In the genomic region with DNA sequence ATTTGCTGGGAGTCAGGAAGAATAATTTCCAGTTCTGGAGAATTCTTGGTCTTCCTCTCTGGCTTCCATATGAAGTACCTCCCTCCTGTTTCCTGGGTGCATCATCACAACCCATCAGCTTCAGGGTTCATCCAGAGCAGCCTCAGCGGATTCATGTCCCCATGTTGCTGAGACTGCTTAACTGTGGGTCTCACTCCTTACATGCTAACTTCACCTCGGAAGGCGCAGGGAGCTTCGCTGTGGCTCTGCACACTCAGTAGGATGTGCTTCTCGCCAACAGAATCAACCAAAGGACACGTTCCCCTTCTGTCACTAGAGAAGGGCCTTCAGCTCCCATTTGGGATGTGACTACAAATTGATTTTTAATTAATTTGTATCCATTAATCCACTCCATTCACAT, we compare ENCODE assay signal across 20 cellular contexts. TPM values are rescaled to one million over a fixed set of nuclear protein-coding genes. Genes with fewer than 3 reads are reported as not detected.
DNase-seq lines count a peak whose midpoint lies in the region; ATAC-seq, FAIRE-seq and TF ChIP-seq lines count a peak whose summit lies in the region.
"Had no signal": no experiment of that assay in that cellular context is flagged by ENCODE, and none has a peak within 500 bp of the region (broad histone marks: within the 10 kb centered on the region; RNA-seq: fewer than 3 reads in every experiment).

No MANE protein-coding gene starts in this region.

- no peak overlapping the region for H3K4me3 Mint-ChIP-seq in activated CD8-positive, alpha-beta memory T cell treated with anti-CD3 and anti-CD28 coated beads, Interleukin-2, amount 10 ng/mL, durations not matched to agents 7 days and 5 days
- H3K4me3 Mint-ChIP-seq: CD4-positive, alpha-beta memory T cell had no signal

- H4K20me1 ChIP-seq in BLaER1 = no peaks in the 10 kb centered on the region

- H3K36me3 Mint-ChIP-seq in activated CD8-positive, alpha-beta memory T cell treated with anti-CD3 and anti-CD28 coated beads, Interleukin-2, amount 10 ng/mL, durations not matched to agents 7 days and 5 days = no peaks in the 10 kb centered on the region
- H3K36me3 Mint-ChIP-seq: CD4-positive, alpha-beta memory T cell had no signal

- H3K9ac ChIP-seq in BLaER1 (no peak overlapping the region), kidney (ENCODE audit: low read length in 2 of 2) (no peak overlapping the region)
- H3K9ac ChIP-seq: GM23248 had no signal

- H3K4me1 ChIP-seq in BLaER1 (peaks cover 73% of the 10 kb centered on the region), kidney (ENCODE audit: control insufficient read depth in 1 of 2, insufficient read depth in 1 of 2, low read depth in 1 of 2, low read length in 2 of 2) (no peaks in the 10 kb centered on the region)

- H3K27me3 Mint-ChIP-seq in activated CD8-positive, alpha-beta memory T cell treated with anti-CD3 and anti-CD28 coated beads, Interleukin-2, amount 10 ng/mL, durations not matched to agents 7 days and 5 days = no peaks in the 10 kb centered on the region
- H3K27me3 Mint-ChIP-seq: CD4-positive, alpha-beta memory T cell had no signal

- H3K4me3 ChIP-seq in BLaER1 (no peak overlapping the region), kidney (ENCODE audit: low read length in 2 of 2) (no peak overlapping the region)
- H3K4me3 ChIP-seq: GM23248 had no signal

- no peaks in the 10 kb centered on the region for H3K9me3 Mint-ChIP-seq in activated CD8-positive, alpha-beta memory T cell treated with anti-CD3 and anti-CD28 coated beads, Interleukin-2, amount 10 ng/mL, durations not matched to agents 7 days and 5 days (ENCODE audit: low read depth)

- FAIRE-seq in kidney (lab: Jason Lieb, UNC) = no peak
- FAIRE-seq: D721Med, H54 had no signal

- no peaks in the 10 kb centered on the region for H3K36me3 ChIP-seq in BLaER1
- H3K36me3 ChIP-seq in kidney (ENCODE audit: control insufficient read depth in 1 of 2, insufficient read depth in 2 of 2, low read length in 2 of 2) = no peaks in the 10 kb centered on the region

- TF ChIP-seq CTCF in kidney (IDR thresholded peaks at IDR 0.05; ENCODE audit: borderline replicate concordance, extremely low read depth, insufficient read depth) = no peak

- H3K4me1 Mint-ChIP-seq in activated CD8-positive, alpha-beta memory T cell treated with anti-CD3 and anti-CD28 coated beads, Interleukin-2, amount 10 ng/mL, durations not matched to agents 7 days and 5 days = peaks cover 5% of the 10 kb centered on the region

- H3K27ac Mint-ChIP-seq in activated CD8-positive, alpha-beta memory T cell treated with anti-CD3 and anti-CD28 coated beads, Interleukin-2, amount 10 ng/mL, durations not matched to agents 7 days and 5 days = no peak overlapping the region

- intact Hi-C loops in kidney (cut with DNase I) = no loop called here
- intact Hi-C loops in posterior vena cava (cut with DNase I) = no loop called here

- H3K9me3 ChIP-seq in BLaER1 (no peaks in the 10 kb centered on the region), kidney (ENCODE audit: control insufficient read depth in 1 of 2, low read length in 2 of 2) (no peaks in the 10 kb centered on the region)

- peak; percentile 26 for DNase-seq in activated CD8-positive, alpha-beta memory T cell treated with anti-CD3 and anti-CD28 coated beads for 24 hours
- DNase-seq in activated CD8-positive, alpha-beta memory T cell treated with anti-CD3 and anti-CD28 coated beads, Interleukin-2, amount 10 ng/mL, durations not matched to agents 7 days and 5 days = no peak
- DNase-seq in kidney (peak; percentile 22), posterior vena cava (ENCODE audit: low spot score) (peak; percentile 12), NCI-H187 (lab: John Stamatoyannopoulos, UW) (no peak)
- DNase-seq: 8988T; AML-193; CD4-positive, alpha-beta memory T cell; DMS153; DND-41; GDM1; GM23248; IMR-90 had no signal

- peak overlapping the region; percentile 97; the same call in 1 of the 2 replicates for H3K27ac ChIP-seq in BLaER1
- no peak overlapping the region for H3K27ac ChIP-seq in kidney (ENCODE audit: low read depth in 2 of 2, low read length in 2 of 2)
- H3K27ac ChIP-seq: C4-2B, GM23248 had no signal

- CTCF ChIA-PET in activated CD8-positive, alpha-beta memory T cell treated with anti-CD3 and anti-CD28 coated beads, Interleukin-2, amount 10 ng/mL, durations not matched to agents 7 days and 5 days (lab: Charles Lee) = interaction anchor here (1.3 kb wide), 1 partner anchor 15 kb away, joined by 3 read pairs; no protein-coding TSS in a partner anchor

- H3K4me2 ChIP-seq in BLaER1 = peak overlapping the region; percentile 79; the same call in 1 of the 2 replicates

- H3K27me3 ChIP-seq in BLaER1 = no peaks in the 10 kb centered on the region

- ATAC-seq in activated CD8-positive, alpha-beta memory T cell treated with anti-CD3 and anti-CD28 coated beads, Interleukin-2, amount 10 ng/mL, durations not matched to agents 7 days and 5 days = no peak
- ATAC-seq in HG03439 (IDR thresholded peaks at IDR 0.05; ENCODE audit: unreplicated experiment) = no peak
- no peak for ATAC-seq in GM19463 (IDR thresholded peaks at IDR 0.05; ENCODE audit: unreplicated experiment)
- ATAC-seq: HCT116 had no signal

RNA-seq across cellular contexts. Expression of a gene that starts 24.2 kb away (rescaled TPM):
- under 1 TPM; 0.26 to 0.63 TPM for total RNA-seq in activated CD8-positive, alpha-beta memory T cell treated with anti-CD3 and anti-CD28 coated beads, Interleukin-2, amount 10 ng/mL, durations not matched to agents 7 days and 5 days
- total RNA-seq in kidney = 4.6 TPM
- polyA plus RNA-seq in kidney (ENCODE audit: insufficient read depth, low read depth, low replicate concordance) = 0.71 TPM
- total RNA-seq in posterior vena cava = 10 to 100 TPM; 14.6 to 15.4 TPM

Comparison
In these comparisons a context has a peak if more than half of its experiments do, and no peak if none do; other contexts are left out.
1. DNase-seq: peak in activated CD8-positive, alpha-beta memory T cell treated with anti-CD3 and anti-CD28 coated beads for 24 hours (single experiment), kidney (single experiment) and posterior vena cava (single experiment); none in activated CD8-positive, alpha-beta memory T cell treated with anti-CD3 and anti-CD28 coated beads, Interleukin-2, amount 10 ng/mL, durations not matched to agents 7 days and 5 days (single experiment) and NCI-H187 (0 of 2).